1 cellular context compared by ENCODE assay signal in genomic region chr11:64298966-64299846, GRCh38.
A peak's percentile ranks its signal among the peaks of the same experiment; 100 is the strongest.
TF ChIP-seq lines count a peak whose summit lies in the region.

No MANE protein-coding gene starts in this region.

TF ChIP-seq in HepG2, 621 proteins besides CTCF, POLR2A, EP300 and RAD21 (continued from another document):
- TF ChIP-seq, protein P1, sequence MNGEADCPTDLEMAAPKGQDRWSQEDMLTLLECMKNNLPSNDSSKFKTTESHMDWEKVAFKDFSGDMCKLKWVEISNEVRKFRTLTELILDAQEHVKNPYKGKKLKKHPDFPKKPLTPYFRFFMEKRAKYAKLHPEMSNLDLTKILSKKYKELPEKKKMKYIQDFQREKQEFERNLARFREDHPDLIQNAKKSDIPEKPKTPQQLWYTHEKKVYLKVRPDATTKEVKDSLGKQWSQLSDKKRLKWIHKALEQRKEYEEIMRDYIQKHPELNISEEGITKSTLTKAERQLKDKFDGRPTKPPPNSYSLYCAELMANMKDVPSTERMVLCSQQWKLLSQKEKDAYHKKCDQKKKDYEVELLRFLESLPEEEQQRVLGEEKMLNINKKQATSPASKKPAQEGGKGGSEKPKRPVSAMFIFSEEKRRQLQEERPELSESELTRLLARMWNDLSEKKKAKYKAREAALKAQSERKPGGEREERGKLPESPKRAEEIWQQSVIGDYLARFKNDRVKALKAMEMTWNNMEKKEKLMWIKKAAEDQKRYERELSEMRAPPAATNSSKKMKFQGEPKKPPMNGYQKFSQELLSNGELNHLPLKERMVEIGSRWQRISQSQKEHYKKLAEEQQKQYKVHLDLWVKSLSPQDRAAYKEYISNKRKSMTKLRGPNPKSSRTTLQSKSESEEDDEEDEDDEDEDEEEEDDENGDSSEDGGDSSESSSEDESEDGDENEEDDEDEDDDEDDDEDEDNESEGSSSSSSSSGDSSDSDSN (CRISPR knock-in tag; IDR thresholded peaks at IDR 0.05): peak; percentile 40; the same call in 1 of the 2 replicates
- TF ChIP-seq ZNF567 (CRISPR knock-in tag; IDR thresholded peaks at IDR 0.05; ENCODE audit: borderline replicate concordance) (no peak), PHF20 (CRISPR knock-in tag; IDR thresholded peaks at IDR 0.05) (no peak), ZNF205 (CRISPR knock-in tag; IDR thresholded peaks at IDR 0.05) (no peak), ZNF3 (CRISPR knock-in tag; IDR thresholded peaks at IDR 0.05) (no peak), PRPF4 (IDR thresholded peaks at IDR 0.05; ENCODE audit: low read depth, low read length, poor library complexity, severe bottlenecking) (no peak), FOXJ3 (CRISPR knock-in tag; IDR thresholded peaks at IDR 0.05; ENCODE audit: borderline replicate concordance) (no peak), SP4 (CRISPR knock-in tag; IDR thresholded peaks at IDR 0.05) (no peak), SALL2 (CRISPR knock-in tag; IDR thresholded peaks at IDR 0.05) (no peak), ZIK1 (CRISPR knock-in tag; IDR thresholded peaks at IDR 0.05; ENCODE audit: borderline replicate concordance, low read depth) (no peak), ZNF546 (CRISPR knock-in tag; conservative IDR thresholded peaks at IDR 0.05) (no peak; the same call in 1 of the 2 replicates), HDAC6 (IDR thresholded peaks at IDR 0.05; ENCODE audit: low read depth, low read length) (no peak), ZNF432 (CRISPR knock-in tag; IDR thresholded peaks at IDR 0.05; ENCODE audit: borderline replicate concordance) (no peak), PITX1 (CRISPR knock-in tag; IDR thresholded peaks at IDR 0.05) (no peak), DZIP1 (CRISPR knock-in tag; IDR thresholded peaks at IDR 0.05) (no peak), ZNF256 (CRISPR knock-in tag; conservative IDR thresholded peaks at IDR 0.05) (no peak), ZUFSP (CRISPR knock-in tag; IDR thresholded peaks at IDR 0.05; ENCODE audit: borderline replicate concordance) (no peak), ZNF776 (CRISPR knock-in tag; IDR thresholded peaks at IDR 0.05) (no peak), HIC2 (CRISPR knock-in tag; IDR thresholded peaks at IDR 0.05; ENCODE audit: low read depth) (no peak), KDM5A (IDR thresholded peaks at IDR 0.05; ENCODE audit: borderline replicate concordance, low read length) (no peak), FOXA1 (IDR thresholded peaks at IDR 0.05) (no peak), FOXA1 (CRISPR knock-in tag; IDR thresholded peaks at IDR 0.05) (no peak), U2AF1 (optimal IDR thresholded peaks at IDR 0.05; ENCODE audit: low read depth, low read length) (peak; percentile 3), NR2F1 (CRISPR knock-in tag; IDR thresholded peaks at IDR 0.05) (no peak), ZBTB3 (CRISPR knock-in tag; IDR thresholded peaks at IDR 0.05; ENCODE audit: borderline replicate concordance, low read depth) (no peak), ZNF598 (CRISPR knock-in tag; IDR thresholded peaks at IDR 0.05; ENCODE audit: borderline replicate concordance) (no peak)
